ENCODE assay signal across 17 cellular contexts in genomic region chr19:2249010-2249866, GRCh38. TPM values are rescaled to one million over a fixed set of nuclear protein-coding genes. Genes with fewer than 3 reads are reported as not detected.
DNase-seq lines count a peak whose midpoint lies in the region; ATAC-seq and TF ChIP-seq lines count a peak whose summit lies in the region.
"Had no signal": no experiment of that assay in that cellular context is flagged by ENCODE, and none has a peak within 500 bp of the region (broad histone marks: within the 10 kb centered on the region; RNA-seq: fewer than 3 reads in every experiment).

Gene AMH, plus strand, starts transcription at chr19:2249323. Its CDS starts 10 bp downstream, at chr19:2249333.

- H3K36me3 ChIP-seq in endodermal cell (ENCODE audit: control insufficient read depth, insufficient read depth, low read length) (peaks cover 27% of the 10 kb centered on the region), gastrocnemius medialis (peaks cover 0 to 40% of the 10 kb centered on the region in 2 donors)

- DNase-seq in activated CD4-positive, alpha-beta T cell treated with anti-CD3 and anti-CD28 coated beads for 36 hours = no peak
- no peak for DNase-seq in activated CD4-positive, alpha-beta T cell treated with anti-CD3 and anti-CD28 coated beads, Interleukin-2, amount 10 ng/mL, durations not matched to agents 7 days and 5 days
- no peak for DNase-seq in LHCN-M2 (ENCODE audit: low read depth)
- DNase-seq in endodermal cell = peak; percentile 58
- DNase-seq in gastrocnemius medialis = peak in 1 of 2 donors; percentile 23
- DNase-seq in sciatic nerve (ENCODE audit: low spot score) = no peak
- DNase-seq: activated naive CD4-positive, alpha-beta T cell; DMS153; effector memory CD8-positive, alpha-beta T cell; foreskin keratinocyte; MV-4-11; nucleus accumbens; stomach had no signal

- H3K27me3 Mint-ChIP-seq in activated CD4-positive, alpha-beta T cell treated with anti-CD3 and anti-CD28 coated beads for 36 hours = peaks cover 4% of the 10 kb centered on the region
- H3K27me3 Mint-ChIP-seq in activated CD4-positive, alpha-beta T cell treated with anti-CD3 and anti-CD28 coated beads, Interleukin-2, amount 10 ng/mL, durations not matched to agents 7 days and 5 days = peaks cover 21% of the 10 kb centered on the region
- peaks cover 10% of the 10 kb centered on the region for H3K27me3 Mint-ChIP-seq in endodermal cell (ENCODE audit: insufficient read depth)
- H3K27me3 Mint-ChIP-seq: memory B cell had no signal

- H3K4me3 ChIP-seq in endodermal cell (ENCODE audit: low read length) (no peak within 1 kb of the TSS), gastrocnemius medialis (no peak within 1 kb of the TSS)
- H3K4me3 ChIP-seq: skin epidermis had no signal

- POLR2A ChIA-PET in activated CD4-positive, alpha-beta T cell treated with anti-CD3 and anti-CD28 coated beads for 36 hours (lab: Charles Lee) = interaction anchor here (0.6 to 1.9 kb wide), 3 partner anchors 9 to 12 kb away, joined by 4 to 11 read pairs (median 5); no protein-coding TSS in a partner anchor
- POLR2A ChIA-PET in activated CD4-positive, alpha-beta T cell treated with anti-CD3 and anti-CD28 coated beads, Interleukin-2, amount 10 ng/mL, durations not matched to agents 7 days and 5 days (lab: Charles Lee) = no interaction called here

- H3K9ac ChIP-seq in endodermal cell (ENCODE audit: extremely low read depth, low read length, poor library complexity, severe bottlenecking) = no peak within 1 kb of the TSS

- in situ Hi-C loops in gastrocnemius medialis (cut with MboI; ENCODE audit: low sequenced_read_pairs in 4 of 4) = no loop called here

- H3K4me1 Mint-ChIP-seq in activated CD4-positive, alpha-beta T cell treated with anti-CD3 and anti-CD28 coated beads for 36 hours = peaks cover 9% of the 10 kb centered on the region
- peaks cover 6% of the 10 kb centered on the region for H3K4me1 Mint-ChIP-seq in activated CD4-positive, alpha-beta T cell treated with anti-CD3 and anti-CD28 coated beads, Interleukin-2, amount 10 ng/mL, durations not matched to agents 7 days and 5 days
- H3K4me1 Mint-ChIP-seq in endodermal cell = peaks cover 3% of the 10 kb centered on the region

- ATAC-seq in activated CD4-positive, alpha-beta T cell treated with anti-CD3 and anti-CD28 coated beads for 36 hours = peak; percentile 8
- ATAC-seq in gastrocnemius medialis (peak in 1 of 2 donors; percentile 16), HG02970 (IDR thresholded peaks at IDR 0.05; ENCODE audit: low FRiP score, unreplicated experiment) (no peak), sciatic nerve (no peak), GM18511 (IDR thresholded peaks at IDR 0.05; ENCODE audit: unreplicated experiment) (no peak)
- ATAC-seq: effector memory CD8-positive, alpha-beta T cell; foreskin keratinocyte had no signal

- H3K4me1 ChIP-seq in endodermal cell (ENCODE audit: control insufficient read depth, insufficient read depth, low read length) (no peaks in the 10 kb centered on the region), gastrocnemius medialis (peaks cover 23 to 51% of the 10 kb centered on the region in 2 donors)
- H3K4me1 ChIP-seq: foreskin keratinocyte had no signal

- no peaks in the 10 kb centered on the region for H3K9me3 Mint-ChIP-seq in activated CD4-positive, alpha-beta T cell treated with anti-CD3 and anti-CD28 coated beads for 36 hours (ENCODE audit: low read depth)
- H3K9me3 Mint-ChIP-seq in activated CD4-positive, alpha-beta T cell treated with anti-CD3 and anti-CD28 coated beads, Interleukin-2, amount 10 ng/mL, durations not matched to agents 7 days and 5 days = no peaks in the 10 kb centered on the region
- no peaks in the 10 kb centered on the region for H3K9me3 Mint-ChIP-seq in endodermal cell
- H3K9me3 Mint-ChIP-seq: effector memory CD8-positive, alpha-beta T cell; memory B cell had no signal

- no peak within 1 kb of the TSS for H3K4me3 Mint-ChIP-seq in activated CD4-positive, alpha-beta T cell treated with anti-CD3 and anti-CD28 coated beads for 36 hours
- no peak within 1 kb of the TSS for H3K4me3 Mint-ChIP-seq in activated CD4-positive, alpha-beta T cell treated with anti-CD3 and anti-CD28 coated beads, Interleukin-2, amount 10 ng/mL, durations not matched to agents 7 days and 5 days
- H3K4me3 Mint-ChIP-seq in endodermal cell = no peak within 1 kb of the TSS
- H3K4me3 Mint-ChIP-seq: memory B cell had no signal

- peak within 1 kb of the TSS; percentile 38 for H3K27ac ChIP-seq in endodermal cell (ENCODE audit: low read depth, low read length)
- peak within 1 kb of the TSS; percentile 5 to 86 (median 58) for H3K27ac ChIP-seq in gastrocnemius medialis
- H3K27ac ChIP-seq: foreskin keratinocyte, skin epidermis, stomach had no signal

- no peak for TF ChIP-seq POLR2A in gastrocnemius medialis (IDR thresholded peaks at IDR 0.05)

- 83 to 88% methylated on average over 10 to 27 of the region's 27 CpGs for WGBS in endodermal cell (ENCODE audit: insufficient coverage in 1 of 2, insufficient read length in 1 of 2), 2 experiments

- intact Hi-C loops in activated CD4-positive, alpha-beta T cell treated with anti-CD3 and anti-CD28 coated beads for 36 hours (cut with DNase I, micrococcal nuclease) = no loop called here
- intact Hi-C loops in gastrocnemius medialis (cut with DNase I; ENCODE audit: low total_unique reads) = no loop called here
- intact Hi-C loops in sciatic nerve (cut with DNase I) = no loop called here

- CTCF ChIA-PET in activated CD4-positive, alpha-beta T cell treated with anti-CD3 and anti-CD28 coated beads for 36 hours (lab: Charles Lee) = interaction anchor here (0.6 to 0.8 kb wide), 2 partner anchors 14 to 89 kb away, joined by 3 to 4 read pairs; no protein-coding TSS in a partner anchor
- CTCF ChIA-PET in activated CD4-positive, alpha-beta T cell treated with anti-CD3 and anti-CD28 coated beads, Interleukin-2, amount 10 ng/mL, durations not matched to agents 7 days and 5 days (lab: Charles Lee) = interaction anchor here (1.0 to 1.2 kb wide), 4 partner anchors 10 to 17 kb away, joined by 3 to 7 read pairs (median 3); partner anchors contain the start of gene PLEKHJ1

- no peak within 1 kb of the TSS for H3K27ac Mint-ChIP-seq in activated CD4-positive, alpha-beta T cell treated with anti-CD3 and anti-CD28 coated beads for 36 hours
- no peak within 1 kb of the TSS for H3K27ac Mint-ChIP-seq in activated CD4-positive, alpha-beta T cell treated with anti-CD3 and anti-CD28 coated beads, Interleukin-2, amount 10 ng/mL, durations not matched to agents 7 days and 5 days
- no peak within 1 kb of the TSS for H3K27ac Mint-ChIP-seq in endodermal cell
- H3K27ac Mint-ChIP-seq: memory B cell had no signal

- H3K27me3 ChIP-seq in endodermal cell (ENCODE audit: control insufficient read depth, insufficient read depth, low read length, poor library complexity, severe bottlenecking) (peaks cover 16% of the 10 kb centered on the region), gastrocnemius medialis (no peaks in the 10 kb centered on the region)

- TF ChIP-seq CTCF in endodermal cell (conservative IDR thresholded peaks at IDR 0.05) = no peak
- TF ChIP-seq CTCF in gastrocnemius medialis (IDR thresholded peaks at IDR 0.05 in 4 of 5, conservative IDR thresholded peaks at IDR 0.05 in 1 of 5) = no peak

- H3K9me3 ChIP-seq in endodermal cell (ENCODE audit: control insufficient read depth, low read length) (no peaks in the 10 kb centered on the region), gastrocnemius medialis (no peaks in the 10 kb centered on the region)
- H3K9me3 ChIP-seq: stomach had no signal

- H3K36me3 Mint-ChIP-seq in activated CD4-positive, alpha-beta T cell treated with anti-CD3 and anti-CD28 coated beads for 36 hours (ENCODE audit: low read depth) = peaks cover 15% of the 10 kb centered on the region
- H3K36me3 Mint-ChIP-seq in activated CD4-positive, alpha-beta T cell treated with anti-CD3 and anti-CD28 coated beads, Interleukin-2, amount 10 ng/mL, durations not matched to agents 7 days and 5 days (ENCODE audit: low read depth) = peaks cover 16% of the 10 kb centered on the region
- peaks cover 16% of the 10 kb centered on the region for H3K36me3 Mint-ChIP-seq in endodermal cell (ENCODE audit: low read depth)

RNA-seq across cellular contexts. Expression of gene AMH, which starts in this region (rescaled TPM):
- 1 to 10 TPM; 1.9 to 2.7 TPM for total RNA-seq in activated CD4-positive, alpha-beta T cell treated with anti-CD3 and anti-CD28 coated beads for 36 hours
- total RNA-seq in activated CD4-positive, alpha-beta T cell treated with anti-CD3 and anti-CD28 coated beads, Interleukin-2, amount 10 ng/mL, durations not matched to agents 7 days and 5 days = 1 to 10 TPM; 5.2 to 9.2 TPM
- total RNA-seq in LHCN-M2 (2014; rRNA removed) (13.8 and 14.1 TPM in 2 replicates), endodermal cell (10 to 100 TPM; 20.5 to 35.1 TPM), gastrocnemius medialis (1 to 10 TPM in 2 of 4 donors, under 1 TPM in 2; 0.80 to 3.9 (median 1.2) TPM), sciatic nerve (1.3 TPM)
- polyA plus RNA-seq in LHCN-M2 (2012) = 1.7 TPM
- polyA plus RNA-seq in endodermal cell (2013, experiment 1 of 2) = 4.8 TPM
- 5.6 TPM for polyA plus RNA-seq in endodermal cell (2013, experiment 2 of 2)
